1 cellular context compared by ENCODE assay signal in the genomic region with DNA sequence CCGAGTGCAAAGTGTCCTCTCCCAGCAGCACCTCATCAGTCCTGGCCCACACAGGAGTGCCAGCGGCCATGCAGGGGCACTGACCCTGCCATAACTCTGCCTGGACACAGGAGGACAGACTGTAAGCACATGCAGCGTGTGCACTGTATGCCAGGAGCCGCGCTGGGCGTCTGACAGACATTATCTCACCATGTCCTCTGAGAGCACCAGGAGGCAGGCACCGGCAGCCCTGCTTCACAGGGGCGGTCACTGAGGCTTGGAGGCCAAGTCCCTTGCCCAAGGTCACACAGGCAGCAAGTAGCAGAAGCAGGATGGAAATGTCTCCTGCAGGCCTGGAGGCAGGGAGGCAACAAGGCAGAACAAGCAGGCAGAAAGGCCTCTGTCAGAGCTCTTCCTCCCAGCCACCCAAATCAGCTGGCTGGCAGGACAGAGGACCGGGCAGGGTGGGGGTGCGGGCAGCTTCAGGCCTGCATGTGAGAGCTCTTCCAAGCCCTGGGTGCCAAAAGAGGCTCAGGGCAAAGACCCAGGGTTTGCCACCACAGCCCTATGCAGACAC.
TF ChIP-seq lines count a peak whose summit lies in the region.

No MANE protein-coding gene starts in this region.

TF ChIP-seq in HepG2, 621 proteins besides CTCF, POLR2A, EP300 and RAD21:
- TF ChIP-seq, protein P1, sequence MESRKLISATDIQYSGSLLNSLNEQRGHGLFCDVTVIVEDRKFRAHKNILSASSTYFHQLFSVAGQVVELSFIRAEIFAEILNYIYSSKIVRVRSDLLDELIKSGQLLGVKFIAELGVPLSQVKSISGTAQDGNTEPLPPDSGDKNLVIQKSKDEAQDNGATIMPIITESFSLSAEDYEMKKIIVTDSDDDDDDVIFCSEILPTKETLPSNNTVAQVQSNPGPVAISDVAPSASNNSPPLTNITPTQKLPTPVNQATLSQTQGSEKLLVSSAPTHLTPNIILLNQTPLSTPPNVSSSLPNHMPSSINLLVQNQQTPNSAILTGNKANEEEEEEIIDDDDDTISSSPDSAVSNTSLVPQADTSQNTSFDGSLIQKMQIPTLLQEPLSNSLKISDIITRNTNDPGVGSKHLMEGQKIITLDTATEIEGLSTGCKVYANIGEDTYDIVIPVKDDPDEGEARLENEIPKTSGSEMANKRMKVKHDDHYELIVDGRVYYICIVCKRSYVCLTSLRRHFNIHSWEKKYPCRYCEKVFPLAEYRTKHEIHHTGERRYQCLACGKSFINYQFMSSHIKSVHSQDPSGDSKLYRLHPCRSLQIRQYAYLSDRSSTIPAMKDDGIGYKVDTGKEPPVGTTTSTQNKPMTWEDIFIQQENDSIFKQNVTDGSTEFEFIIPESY (CRISPR knock-in tag; IDR thresholded peaks at IDR 0.05) = 0 out of 2 replicates have a peak, but pooled peaks have one; percentile 10
- TF ChIP-seq AGO2 (optimal IDR thresholded peaks at IDR 0.05; ENCODE audit: low read depth, low read length) = peak; percentile 25
- TF ChIP-seq, protein P2, sequence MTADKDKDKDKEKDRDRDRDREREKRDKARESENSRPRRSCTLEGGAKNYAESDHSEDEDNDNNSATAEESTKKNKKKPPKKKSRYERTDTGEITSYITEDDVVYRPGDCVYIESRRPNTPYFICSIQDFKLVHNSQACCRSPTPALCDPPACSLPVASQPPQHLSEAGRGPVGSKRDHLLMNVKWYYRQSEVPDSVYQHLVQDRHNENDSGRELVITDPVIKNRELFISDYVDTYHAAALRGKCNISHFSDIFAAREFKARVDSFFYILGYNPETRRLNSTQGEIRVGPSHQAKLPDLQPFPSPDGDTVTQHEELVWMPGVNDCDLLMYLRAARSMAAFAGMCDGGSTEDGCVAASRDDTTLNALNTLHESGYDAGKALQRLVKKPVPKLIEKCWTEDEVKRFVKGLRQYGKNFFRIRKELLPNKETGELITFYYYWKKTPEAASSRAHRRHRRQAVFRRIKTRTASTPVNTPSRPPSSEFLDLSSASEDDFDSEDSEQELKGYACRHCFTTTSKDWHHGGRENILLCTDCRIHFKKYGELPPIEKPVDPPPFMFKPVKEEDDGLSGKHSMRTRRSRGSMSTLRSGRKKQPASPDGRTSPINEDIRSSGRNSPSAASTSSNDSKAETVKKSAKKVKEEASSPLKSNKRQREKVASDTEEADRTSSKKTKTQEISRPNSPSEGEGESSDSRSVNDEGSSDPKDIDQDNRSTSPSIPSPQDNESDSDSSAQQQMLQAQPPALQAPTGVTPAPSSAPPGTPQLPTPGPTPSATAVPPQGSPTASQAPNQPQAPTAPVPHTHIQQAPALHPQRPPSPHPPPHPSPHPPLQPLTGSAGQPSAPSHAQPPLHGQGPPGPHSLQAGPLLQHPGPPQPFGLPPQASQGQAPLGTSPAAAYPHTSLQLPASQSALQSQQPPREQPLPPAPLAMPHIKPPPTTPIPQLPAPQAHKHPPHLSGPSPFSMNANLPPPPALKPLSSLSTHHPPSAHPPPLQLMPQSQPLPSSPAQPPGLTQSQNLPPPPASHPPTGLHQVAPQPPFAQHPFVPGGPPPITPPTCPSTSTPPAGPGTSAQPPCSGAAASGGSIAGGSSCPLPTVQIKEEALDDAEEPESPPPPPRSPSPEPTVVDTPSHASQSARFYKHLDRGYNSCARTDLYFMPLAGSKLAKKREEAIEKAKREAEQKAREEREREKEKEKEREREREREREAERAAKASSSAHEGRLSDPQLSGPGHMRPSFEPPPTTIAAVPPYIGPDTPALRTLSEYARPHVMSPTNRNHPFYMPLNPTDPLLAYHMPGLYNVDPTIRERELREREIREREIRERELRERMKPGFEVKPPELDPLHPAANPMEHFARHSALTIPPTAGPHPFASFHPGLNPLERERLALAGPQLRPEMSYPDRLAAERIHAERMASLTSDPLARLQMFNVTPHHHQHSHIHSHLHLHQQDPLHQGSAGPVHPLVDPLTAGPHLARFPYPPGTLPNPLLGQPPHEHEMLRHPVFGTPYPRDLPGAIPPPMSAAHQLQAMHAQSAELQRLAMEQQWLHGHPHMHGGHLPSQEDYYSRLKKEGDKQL (CRISPR knock-in tag; IDR thresholded peaks at IDR 0.05; ENCODE audit: low read depth) = no peak
- no peak for TF ChIP-seq PITX1 (CRISPR knock-in tag; IDR thresholded peaks at IDR 0.05)
TF ChIP-seq in HepG2: peak in this region for 2.
